ENCODE assay signal across 11 cellular contexts in genomic region chr1:54047384-54048315, GRCh38. TPM values are rescaled to one million over a fixed set of nuclear protein-coding genes. Genes with fewer than 3 reads are reported as not detected.
DNase-seq lines count a peak whose midpoint lies in the region; ATAC-seq, FAIRE-seq and TF ChIP-seq lines count a peak whose summit lies in the region.
"Had no signal": no experiment of that assay in that cellular context is flagged by ENCODE, and none has a peak within 500 bp of the region (broad histone marks: within the 10 kb centered on the region; RNA-seq: fewer than 3 reads in every experiment).

No MANE protein-coding gene starts in this region.

- H3K36me3 ChIP-seq in OCI-LY1 (ENCODE audit: insufficient read depth, low read length) (peaks cover 26% of the 10 kb centered on the region; the same call in 1 of the 2 replicates), K562 (ENCODE audit: control insufficient read depth, insufficient read depth, low read length) (peaks cover 27% of the 10 kb centered on the region), HepG2 (replicated peaks in 1 of 2; ENCODE audit: control insufficient read depth in 1 of 2, insufficient read depth in 2 of 2, low read length in 2 of 2) (peaks cover 0 to 18% of the 10 kb centered on the region in 2 experiments; a peak in 4 of 5 replicates)

- H3K9ac ChIP-seq in OCI-LY1 (ENCODE audit: low read length) (no peak overlapping the region; the same call in 1 of the 2 replicates), K562 (ENCODE audit: insufficient read depth in 1 of 2, low read depth in 2 of 2, low read length in 2 of 2) (no peak overlapping the region), HepG2 (ENCODE audit: insufficient read depth, low read depth, low read length) (no peak overlapping the region)

- 37% methylated on average over 5 of the region's 5 CpGs for WGBS in K562 (ENCODE audit: insufficient coverage, low coverage, missing lambda C conversion rate)
- WGBS in HepG2 (ENCODE audit: low lambda C conversion rate) = 92% methylated on average over 5 of the region's 5 CpGs

- no peak for FAIRE-seq in K562 (lab: Jason Lieb, UNC)
- no peak for FAIRE-seq in HepG2 (lab: Jason Lieb, UNC)

- no peak for DNase-seq in activated CD4-positive, alpha-beta T cell treated with anti-CD3 and anti-CD28 coated beads, Interleukin-2, amount 10 ng/mL, durations not matched to agents 24 days and 14 days
- no peak for DNase-seq in activated CD4-positive, alpha-beta T cell treated with anti-CD3 and anti-CD28 coated beads, Interleukin-2, amount 10 ng/mL, durations not matched to agents 7 days and 5 days
- DNase-seq in K562 (ENCODE audit: extremely low read depth in 1 of 4, low spot score in 3 of 4) = no peak
- DNase-seq in HepG2 (ENCODE audit: low spot score) = no peak
- DNase-seq: central memory CD4-positive, alpha-beta T cell; foreskin keratinocyte; GDM1 had no signal

- H3K27me3 Mint-ChIP-seq in activated CD4-positive, alpha-beta T cell treated with anti-CD3 and anti-CD28 coated beads, Interleukin-2, amount 10 ng/mL, durations not matched to agents 24 days and 14 days = no peaks in the 10 kb centered on the region
- no peaks in the 10 kb centered on the region for H3K27me3 Mint-ChIP-seq in activated CD4-positive, alpha-beta T cell treated with anti-CD3 and anti-CD28 coated beads, Interleukin-2, amount 10 ng/mL, durations not matched to agents 7 days and 5 days
- H3K27me3 Mint-ChIP-seq in stimulated activated memory B cell treated with anti-CD40 and anti-IgM and Interleukin-4, amounts not matched to agents 10 μg/mL and 1 μg/mL and 100 μg/mL, for 72 hours = no peaks in the 10 kb centered on the region

- ATAC-seq in K562 = no peak
- peak; percentile 59 for ATAC-seq in stimulated activated memory B cell treated with anti-CD40 and anti-IgM and Interleukin-4, amounts not matched to agents 10 μg/mL and 1 μg/mL and 100 μg/mL, for 72 hours
- ATAC-seq in HepG2 = no peak
- ATAC-seq in GM18519 (IDR thresholded peaks at IDR 0.05; ENCODE audit: low FRiP score, unreplicated experiment) = no peak
- no peak for ATAC-seq in HG02840 (IDR thresholded peaks at IDR 0.05; ENCODE audit: low FRiP score, unreplicated experiment)
- ATAC-seq: foreskin keratinocyte had no signal

- no peaks in the 10 kb centered on the region for H3K9me2 ChIP-seq in OCI-LY1 (ENCODE audit: low read depth, low read length)

- H3K27me3 ChIP-seq in OCI-LY1 (ENCODE audit: insufficient read depth, low read length) = no peaks in the 10 kb centered on the region
- H3K27me3 ChIP-seq in K562 (ENCODE audit: control insufficient read depth in 2 of 2, insufficient read depth in 2 of 2, low read length in 2 of 2) = no peaks in the 10 kb centered on the region
- no peaks in the 10 kb centered on the region; a peak in 1 of 5 replicates for H3K27me3 ChIP-seq in HepG2 (ENCODE audit: control insufficient read depth in 1 of 2, insufficient read depth in 2 of 2, low read length in 2 of 2)
- H3K27me3 ChIP-seq: foreskin keratinocyte had no signal

- H3K9me3 ChIP-seq in OCI-LY1 (ENCODE audit: low read length) (no peaks in the 10 kb centered on the region), K562 (replicated peaks; ENCODE audit: control insufficient read depth, insufficient read depth, low read depth, low read length) (no peaks in the 10 kb centered on the region), HepG2 (ENCODE audit: low read length) (no peaks in the 10 kb centered on the region)

- H4K20me1 ChIP-seq in OCI-LY1 (ENCODE audit: insufficient read depth, low read length) (no peaks in the 10 kb centered on the region), K562 (replicated peaks; ENCODE audit: control insufficient read depth, insufficient read depth, low read length) (no peaks in the 10 kb centered on the region), HepG2 (ENCODE audit: insufficient read depth, low read length) (peaks cover 5% of the 10 kb centered on the region)

- POLR2A ChIA-PET in activated CD4-positive, alpha-beta T cell treated with anti-CD3 and anti-CD28 coated beads, Interleukin-2, amount 10 ng/mL, durations not matched to agents 7 days and 5 days (lab: Charles Lee) = no interaction called here
- POLR2A ChIA-PET in K562 (lab: Yijun Ruan, JAX) (interaction anchor here (0.5 to 1.4 kb wide), 8 partner anchors 9 to 439 kb away, joined by 3 to 5 read pairs (median 3); no protein-coding TSS in a partner anchor), HepG2 (lab: Yijun Ruan, JAX) (no interaction called here)

- H2AFZ ChIP-seq in OCI-LY1 (ENCODE audit: low read length) (no peak overlapping the region), K562 (ENCODE audit: low read depth, low read length) (no peak overlapping the region), HepG2 (ENCODE audit: low read length) (no peak overlapping the region)

- no peaks in the 10 kb centered on the region for H3F3A ChIP-seq in OCI-LY1 (ENCODE audit: insufficient read depth, low read length)

- H3K4me2 ChIP-seq in OCI-LY1 (ENCODE audit: low read length) = peak overlapping the region; percentile 40
- no peak overlapping the region for H3K4me2 ChIP-seq in K562 (ENCODE audit: insufficient read depth, low read length)
- no peak overlapping the region for H3K4me2 ChIP-seq in HepG2 (ENCODE audit: low read depth, low read length)

- CTCF ChIA-PET in activated CD4-positive, alpha-beta T cell treated with anti-CD3 and anti-CD28 coated beads, Interleukin-2, amount 10 ng/mL, durations not matched to agents 7 days and 5 days (lab: Charles Lee) = interaction anchor here (0.6 to 1.8 kb wide), 2 partner anchors 15 to 33 kb away, joined by 3 to 4 read pairs; no protein-coding TSS in a partner anchor
- CTCF ChIA-PET in K562 (lab: Yijun Ruan, JAX; ENCODE audit: low intra/inter-chr PET ratio) = no interaction called here
- CTCF ChIA-PET in HepG2 (lab: Yijun Ruan, JAX; ENCODE audit: low intra/inter-chr PET ratio, low total read pairs) = no interaction called here

- TF ChIP-seq EP300 in K562 (IDR thresholded peaks at IDR 0.05; ENCODE audit: low read length) = no peak
- no peak for TF ChIP-seq EP300 in HepG2 (IDR thresholded peaks at IDR 0.05; ENCODE audit: low read depth in 2 of 2, low read length in 2 of 2)
- no peak for TF ChIP-seq EP300 in HepG2 (CRISPR knock-in tag; IDR thresholded peaks at IDR 0.05; ENCODE audit: borderline replicate concordance)

- TF ChIP-seq POLR2A in K562 (conservative IDR thresholded peaks at IDR 0.05) (no peak), HepG2 (IDR thresholded peaks at IDR 0.05; ENCODE audit: insufficient read depth in 1 of 2, low read depth in 2 of 2, low read length in 2 of 2) (no peak)

- no peak for TF ChIP-seq CTCF in OCI-LY1 (IDR thresholded peaks at IDR 0.05; ENCODE audit: low read length)
- no peak for TF ChIP-seq CTCF in K562 (IDR thresholded peaks at IDR 0.05 in 2 of 3, conservative IDR thresholded peaks at IDR 0.05 in 1 of 3; ENCODE audit: insufficient read depth in 2 of 3, low read depth in 1 of 3, low read length in 3 of 3)
- TF ChIP-seq CTCF in HepG2 (CRISPR knock-in tag; IDR thresholded peaks at IDR 0.05) = no peak

- H3K27ac ChIP-seq in OCI-LY1 (ENCODE audit: low read depth, low read length, poor library complexity, severe bottlenecking) = peak overlapping the region; percentile 81
- H3K27ac ChIP-seq in K562 (ENCODE audit: extremely low read depth, low read depth, low read length) = no peak overlapping the region
- H3K27ac ChIP-seq in HepG2 (ENCODE audit: extremely low read length, insufficient read depth, low read length) = no peak overlapping the region
- H3K27ac ChIP-seq: foreskin keratinocyte had no signal

- intact Hi-C loops in activated CD4-positive, alpha-beta T cell treated with anti-CD3 and anti-CD28 coated beads, Interleukin-2, amount 10 ng/mL, durations not matched to agents 24 days and 14 days (cut with micrococcal nuclease) = no loop called here
- intact Hi-C loops in K562 (cut with micrococcal nuclease) = no loop called here
- intact Hi-C loops in HepG2 (cut with micrococcal nuclease; ENCODE audit: unreplicated experiment) = no loop called here

- H3K79me2 ChIP-seq in OCI-LY1 (ENCODE audit: insufficient read depth, low read length) (peaks cover 75% of the 10 kb centered on the region), K562 (ENCODE audit: control insufficient read depth, insufficient read depth, low read length) (peaks cover 65% of the 10 kb centered on the region), HepG2 (ENCODE audit: insufficient read depth, low read length) (peaks cover 74% of the 10 kb centered on the region)

- H3K4me1 ChIP-seq in OCI-LY1 (ENCODE audit: insufficient read depth, low read length, severe bottlenecking) = peaks cover 40% of the 10 kb centered on the region
- peaks cover 4 to 8% of the 10 kb centered on the region in 2 experiments; a peak in 4 of 5 replicates for H3K4me1 ChIP-seq in K562 (replicated peaks in 1 of 2; ENCODE audit: control insufficient read depth in 2 of 2, insufficient read depth in 2 of 2, low read length in 2 of 2)
- peaks cover 29% of the 10 kb centered on the region for H3K4me1 ChIP-seq in HepG2 (ENCODE audit: insufficient read depth, low read length)

- H3K4me1 Mint-ChIP-seq in activated CD4-positive, alpha-beta T cell treated with anti-CD3 and anti-CD28 coated beads, Interleukin-2, amount 10 ng/mL, durations not matched to agents 24 days and 14 days = peaks cover 10% of the 10 kb centered on the region
- peaks cover 33% of the 10 kb centered on the region for H3K4me1 Mint-ChIP-seq in activated CD4-positive, alpha-beta T cell treated with anti-CD3 and anti-CD28 coated beads, Interleukin-2, amount 10 ng/mL, durations not matched to agents 7 days and 5 days
- H3K4me1 Mint-ChIP-seq in stimulated activated memory B cell treated with anti-CD40 and anti-IgM and Interleukin-4, amounts not matched to agents 10 μg/mL and 1 μg/mL and 100 μg/mL, for 72 hours = peaks cover 33% of the 10 kb centered on the region

- no peak for TF ChIP-seq RAD21 in K562 (CRISPR knock-in tag; conservative IDR thresholded peaks at IDR 0.05 in 1 of 2, IDR thresholded peaks at IDR 0.05 in 1 of 2)
- no peak for TF ChIP-seq RAD21 in HepG2 (CRISPR knock-in tag; IDR thresholded peaks at IDR 0.05)

- BruUV-seq in K562 (replicated peaks; lab: Mats Ljungman, UMichigan) (no TSS peak), HepG2 (replicated peaks; lab: Mats Ljungman, UMichigan) (no TSS peak)

- no peak overlapping the region for H3K4me3 Mint-ChIP-seq in activated CD4-positive, alpha-beta T cell treated with anti-CD3 and anti-CD28 coated beads, Interleukin-2, amount 10 ng/mL, durations not matched to agents 24 days and 14 days
- no peak overlapping the region for H3K4me3 Mint-ChIP-seq in activated CD4-positive, alpha-beta T cell treated with anti-CD3 and anti-CD28 coated beads, Interleukin-2, amount 10 ng/mL, durations not matched to agents 7 days and 5 days
- H3K4me3 Mint-ChIP-seq in stimulated activated memory B cell treated with anti-CD40 and anti-IgM and Interleukin-4, amounts not matched to agents 10 μg/mL and 1 μg/mL and 100 μg/mL, for 72 hours = peak overlapping the region; percentile 41

- H3K9me3 Mint-ChIP-seq in activated CD4-positive, alpha-beta T cell treated with anti-CD3 and anti-CD28 coated beads, Interleukin-2, amount 10 ng/mL, durations not matched to agents 24 days and 14 days = no peaks in the 10 kb centered on the region
- no peaks in the 10 kb centered on the region for H3K9me3 Mint-ChIP-seq in activated CD4-positive, alpha-beta T cell treated with anti-CD3 and anti-CD28 coated beads, Interleukin-2, amount 10 ng/mL, durations not matched to agents 7 days and 5 days
- no peaks in the 10 kb centered on the region for H3K9me3 Mint-ChIP-seq in stimulated activated memory B cell treated with anti-CD40 and anti-IgM and Interleukin-4, amounts not matched to agents 10 μg/mL and 1 μg/mL and 100 μg/mL, for 72 hours

- peak overlapping the region; percentile 10 for H3K27ac Mint-ChIP-seq in activated CD4-positive, alpha-beta T cell treated with anti-CD3 and anti-CD28 coated beads, Interleukin-2, amount 10 ng/mL, durations not matched to agents 24 days and 14 days
- no peak overlapping the region for H3K27ac Mint-ChIP-seq in activated CD4-positive, alpha-beta T cell treated with anti-CD3 and anti-CD28 coated beads, Interleukin-2, amount 10 ng/mL, durations not matched to agents 7 days and 5 days
- H3K27ac Mint-ChIP-seq in stimulated activated memory B cell treated with anti-CD40 and anti-IgM and Interleukin-4, amounts not matched to agents 10 μg/mL and 1 μg/mL and 100 μg/mL, for 72 hours = peak overlapping the region; percentile 63

- in situ Hi-C loops in K562 (cut with MboI) = no loop called here
- in situ Hi-C loops in HepG2 (cut with HindIII; ENCODE audit: extremely low pct_ligation_motif_present, low pct_unique_long_range_greater_than_20kb) = no loop called here

- H3K9me1 ChIP-seq in K562 (ENCODE audit: control insufficient read depth, insufficient read depth, low read length) = no peaks in the 10 kb centered on the region

- H3K4me3 ChIP-seq in OCI-LY1 (ENCODE audit: low read depth, low read length, poor library complexity, severe bottlenecking) (no peak overlapping the region), K562 (no peak overlapping the region), HepG2 (replicated peaks in 1 of 3; ENCODE audit: insufficient read depth in 1 of 3, low read depth in 2 of 3, low read length in 3 of 3) (no peak overlapping the region)

- peaks cover 23% of the 10 kb centered on the region for H3K36me3 Mint-ChIP-seq in activated CD4-positive, alpha-beta T cell treated with anti-CD3 and anti-CD28 coated beads, Interleukin-2, amount 10 ng/mL, durations not matched to agents 24 days and 14 days (ENCODE audit: low read depth)
- H3K36me3 Mint-ChIP-seq in activated CD4-positive, alpha-beta T cell treated with anti-CD3 and anti-CD28 coated beads, Interleukin-2, amount 10 ng/mL, durations not matched to agents 7 days and 5 days (ENCODE audit: low read depth) = peaks cover 27% of the 10 kb centered on the region
- H3K36me3 Mint-ChIP-seq in stimulated activated memory B cell treated with anti-CD40 and anti-IgM and Interleukin-4, amounts not matched to agents 10 μg/mL and 1 μg/mL and 100 μg/mL, for 72 hours = peaks cover 19% of the 10 kb centered on the region

RNA-seq across cellular contexts. Expression of gene TMEM59, which starts 5.4 kb away (rescaled TPM):
- total RNA-seq in activated CD4-positive, alpha-beta T cell treated with anti-CD3 and anti-CD28 coated beads, Interleukin-2, amount 10 ng/mL, durations not matched to agents 24 days and 14 days = 99.3 and 127 TPM in 2 replicates
- 100 to 1,000 TPM; 195 to 210 TPM for total RNA-seq in activated CD4-positive, alpha-beta T cell treated with anti-CD3 and anti-CD28 coated beads, Interleukin-2, amount 10 ng/mL, durations not matched to agents 7 days and 5 days
- total RNA-seq in K562 (2011; cell fraction: chromatin; rRNA removed; ENCODE audit: low replicate concordance) = 144 and 157 TPM in 2 replicates
- 168 and 198 TPM in 2 replicates for total RNA-seq in K562 (2011; cell fraction: nucleolus; rRNA removed)
- 246 and 274 TPM in 2 replicates for total RNA-seq in K562 (2011; cell fraction: nucleoplasm; rRNA removed)
- total RNA-seq in K562 (2014; rRNA removed) (97.2 and 122 TPM in 2 replicates), K562 (2014; rRNA removed; fragmentation: Illumina TruSeq; extraction: Trizol) (151 and 168 TPM in 2 replicates), K562 (2015; rRNA removed; fragmentation: Illumina TruSeq; extraction: Trizol) (137 and 144 TPM in 2 replicates), K562 (2021) (163 and 186 TPM in 2 replicates), HepG2 (2016; rRNA removed; fragmentation: Illumina TruSeq; extraction: Trizol) (98.2 and 147 TPM in 2 replicates)
- polyA plus RNA-seq in K562 (2011; rRNA removed) (299 and 316 TPM in 2 replicates), K562 (2014; fragmentation: Illumina TruSeq; extraction: Trizol) (133 and 136 TPM in 2 replicates), K562 (2014; fragmentation: Nextera tagmentation; extraction: Ambion mirVana) (100 to 1,000 TPM; 196 to 202 TPM), K562 (2014; rRNA removed) (93.1 and 127 TPM in 2 replicates), HepG2 (2011; rRNA removed) (354 and 363 TPM in 2 replicates)
- polyA plus RNA-seq in K562 (2011; cell fraction: cytosol; rRNA removed) = 93.8 and 181 TPM in 2 replicates
- 45.4 and 94.5 TPM in 2 replicates for polyA plus RNA-seq in K562 (2011; cell fraction: nucleus; rRNA removed)
- polyA plus RNA-seq in K562 (2012) = 189 and 249 TPM in 2 replicates
- 146 and 161 TPM in 2 replicates for polyA minus RNA-seq in K562 (2011; rRNA and poly(A)+ RNA removed)
- 68.4 and 86.7 TPM in 2 replicates for polyA minus RNA-seq in K562 (2011; cell fraction: cytosol; rRNA and poly(A)+ RNA removed)
- 12.7 and 29.8 TPM in 2 replicates for polyA minus RNA-seq in K562 (2011; cell fraction: nucleus; rRNA and poly(A)+ RNA removed)
- 69.6 and 74.1 TPM in 2 replicates for total RNA-seq in HepG2 (2016; cell fraction: cytosol; rRNA removed; fragmentation: Illumina TruSeq; extraction: Trizol; ENCODE audit: low read depth)
- total RNA-seq in HepG2 (2016; cell fraction: insoluble cytoplasmic fraction; rRNA removed; fragmentation: Illumina TruSeq; extraction: Trizol) = 103 and 155 TPM in 2 replicates
- 71.1 and 72.1 TPM in 2 replicates for total RNA-seq in HepG2 (2016; cell fraction: membrane; rRNA removed; fragmentation: Illumina TruSeq; extraction: Trizol)
- total RNA-seq in HepG2 (2016; cell fraction: nucleus; rRNA removed; fragmentation: Illumina TruSeq; extraction: Trizol) = 118 and 122 TPM in 2 replicates
- polyA plus RNA-seq in HepG2 (2011; cell fraction: cytosol; rRNA removed) = 200 and 292 TPM in 2 replicates
- polyA plus RNA-seq in HepG2 (2011; cell fraction: nucleus; rRNA removed) = 51.7 and 67.8 TPM in 2 replicates
- polyA plus RNA-seq in HepG2 (2012) = 215 and 233 TPM in 2 replicates
- polyA plus RNA-seq in HepG2 (2016; cell fraction: cytosol; fragmentation: Illumina TruSeq; extraction: Trizol; ENCODE audit: low read depth) = 60.3 and 66.9 TPM in 2 replicates
- polyA plus RNA-seq in HepG2 (2016; cell fraction: insoluble cytoplasmic fraction; fragmentation: Illumina TruSeq; extraction: Trizol; ENCODE audit: low read depth) = 85.0 and 92.7 TPM in 2 replicates
- polyA plus RNA-seq in HepG2 (2016; cell fraction: membrane; fragmentation: Illumina TruSeq; extraction: Trizol; ENCODE audit: low read depth) = 53.7 and 61.9 TPM in 2 replicates
- polyA plus RNA-seq in HepG2 (2016; cell fraction: nucleus; fragmentation: Illumina TruSeq; extraction: Trizol; ENCODE audit: insufficient read depth, low read depth) = 154 and 158 TPM in 2 replicates
- polyA minus RNA-seq in HepG2 (2011; rRNA and poly(A)+ RNA removed; ENCODE audit: low replicate concordance) = 163 and 204 TPM in 2 replicates
- 93.6 and 117 TPM in 2 replicates for polyA minus RNA-seq in HepG2 (2011; cell fraction: cytosol; rRNA and poly(A)+ RNA removed)
- polyA minus RNA-seq in HepG2 (2011; cell fraction: nucleus; rRNA and poly(A)+ RNA removed) = 36.6 and 61.8 TPM in 2 replicates

RNA-seq across cellular contexts. Expression of gene TCEANC2, which starts 5.8 kb away (rescaled TPM):
- 10.0 and 11.6 TPM in 2 replicates for total RNA-seq in activated CD4-positive, alpha-beta T cell treated with anti-CD3 and anti-CD28 coated beads, Interleukin-2, amount 10 ng/mL, durations not matched to agents 24 days and 14 days
- total RNA-seq in activated CD4-positive, alpha-beta T cell treated with anti-CD3 and anti-CD28 coated beads, Interleukin-2, amount 10 ng/mL, durations not matched to agents 7 days and 5 days = 10 to 100 TPM; 13.5 to 14.9 TPM
- 6.1 and 7.8 TPM in 2 replicates for total RNA-seq in K562 (2011; cell fraction: chromatin; rRNA removed; ENCODE audit: low replicate concordance)
- 3.8 and 5.4 TPM in 2 replicates for total RNA-seq in K562 (2011; cell fraction: nucleolus; rRNA removed)
- 6.5 and 11.8 TPM in 2 replicates for total RNA-seq in K562 (2011; cell fraction: nucleoplasm; rRNA removed)
- total RNA-seq in K562 (2014; rRNA removed) = 3.3 and 6.2 TPM in 2 replicates
- 6.3 and 8.2 TPM in 2 replicates for total RNA-seq in K562 (2014; rRNA removed; fragmentation: Illumina TruSeq; extraction: Trizol)
- 4.7 and 5.6 TPM in 2 replicates for total RNA-seq in K562 (2015; rRNA removed; fragmentation: Illumina TruSeq; extraction: Trizol)
- 7.0 and 7.2 TPM in 2 replicates for total RNA-seq in K562 (2021)
- polyA plus RNA-seq in K562 (2011; rRNA removed) = 7.4 and 8.4 TPM in 2 replicates
- polyA plus RNA-seq in K562 (2011; cell fraction: cytosol; rRNA removed) = 5.2 and 8.1 TPM in 2 replicates
- 6.6 and 7.9 TPM in 2 replicates for polyA plus RNA-seq in K562 (2011; cell fraction: nucleus; rRNA removed)
- polyA plus RNA-seq in K562 (2012) = 3.3 and 6.6 TPM in 2 replicates
- polyA plus RNA-seq in K562 (2014; fragmentation: Illumina TruSeq; extraction: Trizol) = 6.0 and 7.1 TPM in 2 replicates
- polyA plus RNA-seq in K562 (2014; fragmentation: Nextera tagmentation; extraction: Ambion mirVana) = 10 to 100 TPM in 1 of 2 experiments, 1 to 10 TPM in 1; 9.8 to 10.2 TPM
- polyA plus RNA-seq in K562 (2014; rRNA removed) = 5.2 and 5.3 TPM in 2 replicates
- polyA minus RNA-seq in K562 (2011; rRNA and poly(A)+ RNA removed) = 7.1 and 8.4 TPM in 2 replicates
- 2.4 and 3.2 TPM in 2 replicates for polyA minus RNA-seq in K562 (2011; cell fraction: cytosol; rRNA and poly(A)+ RNA removed)
- polyA minus RNA-seq in K562 (2011; cell fraction: nucleus; rRNA and poly(A)+ RNA removed) = 2.8 and 6.6 TPM in 2 replicates
- 5.0 and 6.1 TPM in 2 replicates for total RNA-seq in HepG2 (2016; rRNA removed; fragmentation: Illumina TruSeq; extraction: Trizol)
- 0.51 and 0.88 TPM in 2 replicates for total RNA-seq in HepG2 (2016; cell fraction: cytosol; rRNA removed; fragmentation: Illumina TruSeq; extraction: Trizol; ENCODE audit: low read depth)
- 4.8 and 6.8 TPM in 2 replicates for total RNA-seq in HepG2 (2016; cell fraction: insoluble cytoplasmic fraction; rRNA removed; fragmentation: Illumina TruSeq; extraction: Trizol)
- 1.6 and 1.8 TPM in 2 replicates for total RNA-seq in HepG2 (2016; cell fraction: membrane; rRNA removed; fragmentation: Illumina TruSeq; extraction: Trizol)
- total RNA-seq in HepG2 (2016; cell fraction: nucleus; rRNA removed; fragmentation: Illumina TruSeq; extraction: Trizol) = 2.0 and 3.7 TPM in 2 replicates
- 3.6 and 3.8 TPM in 2 replicates for polyA plus RNA-seq in HepG2 (2011; rRNA removed)
- polyA plus RNA-seq in HepG2 (2011; cell fraction: cytosol; rRNA removed) = 2.2 and 2.3 TPM in 2 replicates
- 3.6 and 4.3 TPM in 2 replicates for polyA plus RNA-seq in HepG2 (2011; cell fraction: nucleus; rRNA removed)
- 1.6 and 2.4 TPM in 2 replicates for polyA plus RNA-seq in HepG2 (2012)
- 0.37 and 0.94 TPM in 2 replicates for polyA plus RNA-seq in HepG2 (2016; cell fraction: cytosol; fragmentation: Illumina TruSeq; extraction: Trizol; ENCODE audit: low read depth)
- polyA plus RNA-seq in HepG2 (2016; cell fraction: insoluble cytoplasmic fraction; fragmentation: Illumina TruSeq; extraction: Trizol; ENCODE audit: low read depth) = 5.2 and 8.7 TPM in 2 replicates
- 1.3 and 1.5 TPM in 2 replicates for polyA plus RNA-seq in HepG2 (2016; cell fraction: membrane; fragmentation: Illumina TruSeq; extraction: Trizol; ENCODE audit: low read depth)
- 3.7 and 5.4 TPM in 2 replicates for polyA plus RNA-seq in HepG2 (2016; cell fraction: nucleus; fragmentation: Illumina TruSeq; extraction: Trizol; ENCODE audit: insufficient read depth, low read depth)
- 4.6 and 9.1 TPM in 2 replicates for polyA minus RNA-seq in HepG2 (2011; rRNA and poly(A)+ RNA removed; ENCODE audit: low replicate concordance)
- polyA minus RNA-seq in HepG2 (2011; cell fraction: cytosol; rRNA and poly(A)+ RNA removed) = 1.5 and 2.2 TPM in 2 replicates
- 4.4 and 5.6 TPM in 2 replicates for polyA minus RNA-seq in HepG2 (2011; cell fraction: nucleus; rRNA and poly(A)+ RNA removed)

RNA-seq across cellular contexts. Expression of gene LDLRAD1, which starts 29.7 kb away (rescaled TPM):
- total RNA-seq in activated CD4-positive, alpha-beta T cell treated with anti-CD3 and anti-CD28 coated beads, Interleukin-2, amount 10 ng/mL, durations not matched to agents 24 days and 14 days = not detected in 2 replicates
- total RNA-seq in activated CD4-positive, alpha-beta T cell treated with anti-CD3 and anti-CD28 coated beads, Interleukin-2, amount 10 ng/mL, durations not matched to agents 7 days and 5 days = not detected
- total RNA-seq in K562 (2011; cell fraction: chromatin; rRNA removed; ENCODE audit: low replicate concordance) = not detected in 2 replicates
- not detected in 2 replicates for total RNA-seq in K562 (2011; cell fraction: nucleolus; rRNA removed)
- total RNA-seq in K562 (2011; cell fraction: nucleoplasm; rRNA removed) = not detected in 2 replicates
- not detected in 2 replicates for total RNA-seq in K562 (2014; rRNA removed)
- not detected in 2 replicates for total RNA-seq in K562 (2014; rRNA removed; fragmentation: Illumina TruSeq; extraction: Trizol)
- total RNA-seq in K562 (2015; rRNA removed; fragmentation: Illumina TruSeq; extraction: Trizol) = not detected in 2 replicates
- not detected in 2 replicates for total RNA-seq in K562 (2021)
- polyA plus RNA-seq in K562 (2011; rRNA removed) = not detected in 2 replicates
- polyA plus RNA-seq in K562 (2011; cell fraction: cytosol; rRNA removed) = not detected in 2 replicates
- not detected in 2 replicates for polyA plus RNA-seq in K562 (2011; cell fraction: nucleus; rRNA removed)
- not detected in 2 replicates for polyA plus RNA-seq in K562 (2012)
- polyA plus RNA-seq in K562 (2014; fragmentation: Illumina TruSeq; extraction: Trizol) = not detected in 2 replicates
- not detected for polyA plus RNA-seq in K562 (2014; fragmentation: Nextera tagmentation; extraction: Ambion mirVana)
- polyA plus RNA-seq in K562 (2014; rRNA removed) = not detected in 2 replicates
- not detected in 2 replicates for polyA minus RNA-seq in K562 (2011; rRNA and poly(A)+ RNA removed)
- not detected in 2 replicates for polyA minus RNA-seq in K562 (2011; cell fraction: cytosol; rRNA and poly(A)+ RNA removed)
- polyA minus RNA-seq in K562 (2011; cell fraction: nucleus; rRNA and poly(A)+ RNA removed) = not detected in 2 replicates
- total RNA-seq in HepG2 (2016; rRNA removed; fragmentation: Illumina TruSeq; extraction: Trizol) = 1.2 and 2.5 TPM in 2 replicates
- total RNA-seq in HepG2 (2016; cell fraction: cytosol; rRNA removed; fragmentation: Illumina TruSeq; extraction: Trizol; ENCODE audit: low read depth) = 0.71 and 0.79 TPM in 2 replicates
- total RNA-seq in HepG2 (2016; cell fraction: insoluble cytoplasmic fraction; rRNA removed; fragmentation: Illumina TruSeq; extraction: Trizol) = 1.6 and 2.3 TPM in 2 replicates
- total RNA-seq in HepG2 (2016; cell fraction: membrane; rRNA removed; fragmentation: Illumina TruSeq; extraction: Trizol) = 1.5 and 2.4 TPM in 2 replicates
- 0.94 and 2.2 TPM in 2 replicates for total RNA-seq in HepG2 (2016; cell fraction: nucleus; rRNA removed; fragmentation: Illumina TruSeq; extraction: Trizol)
- 13.5 and 14.0 TPM in 2 replicates for polyA plus RNA-seq in HepG2 (2011; rRNA removed)
- 9.6 and 10.4 TPM in 2 replicates for polyA plus RNA-seq in HepG2 (2011; cell fraction: cytosol; rRNA removed)
- polyA plus RNA-seq in HepG2 (2011; cell fraction: nucleus; rRNA removed) = 8.7 and 8.8 TPM in 2 replicates
- polyA plus RNA-seq in HepG2 (2012) = 2.3 and 3.2 TPM in 2 replicates
- polyA plus RNA-seq in HepG2 (2016; cell fraction: cytosol; fragmentation: Illumina TruSeq; extraction: Trizol; ENCODE audit: low read depth) = 0.84 and 1.0 TPM in 2 replicates
- 2.2 and 2.3 TPM in 2 replicates for polyA plus RNA-seq in HepG2 (2016; cell fraction: insoluble cytoplasmic fraction; fragmentation: Illumina TruSeq; extraction: Trizol; ENCODE audit: low read depth)
- polyA plus RNA-seq in HepG2 (2016; cell fraction: membrane; fragmentation: Illumina TruSeq; extraction: Trizol; ENCODE audit: low read depth) = 1.7 and 2.9 TPM in 2 replicates
- polyA plus RNA-seq in HepG2 (2016; cell fraction: nucleus; fragmentation: Illumina TruSeq; extraction: Trizol; ENCODE audit: insufficient read depth, low read depth) = 4.1 and 4.2 TPM in 2 replicates
- polyA minus RNA-seq in HepG2 (2011; rRNA and poly(A)+ RNA removed; ENCODE audit: low replicate concordance) = 9.7 TPM in 1 of 2 replicates, not detected in the other
- 2.0 and 2.6 TPM in 2 replicates for polyA minus RNA-seq in HepG2 (2011; cell fraction: cytosol; rRNA and poly(A)+ RNA removed)
- polyA minus RNA-seq in HepG2 (2011; cell fraction: nucleus; rRNA and poly(A)+ RNA removed) = 2.6 and 4.4 TPM in 2 replicates
- total RNA-seq: foreskin keratinocyte had no signal
- polyA plus RNA-seq: foreskin keratinocyte had no signal
